In the genomic region with DNA sequence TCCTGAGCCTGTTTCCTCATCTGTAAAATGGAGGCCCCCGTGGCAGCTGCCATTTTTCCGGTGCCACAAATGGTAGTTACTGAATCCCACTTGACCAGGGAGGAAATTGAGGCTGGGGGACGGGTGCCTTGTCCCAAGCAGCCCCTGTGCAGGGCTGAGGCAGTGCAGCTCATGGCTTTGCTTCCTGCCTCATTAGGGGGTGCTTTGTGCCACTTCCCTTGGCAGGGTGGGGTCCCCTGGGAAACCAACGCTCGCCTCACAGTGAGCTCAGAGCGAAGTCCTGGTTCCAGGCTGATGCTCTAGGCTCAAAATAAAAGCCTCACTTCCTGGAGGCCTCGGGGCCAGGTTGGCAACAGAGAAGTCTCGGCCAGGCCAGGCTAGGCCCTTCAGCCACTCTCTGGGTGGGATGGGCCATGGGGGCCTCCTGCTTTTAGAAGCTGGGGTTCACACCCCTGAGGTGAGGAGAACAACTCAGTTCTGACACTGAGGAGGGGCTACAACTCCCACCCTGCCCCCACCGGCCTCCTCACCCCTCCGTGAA, we compare ENCODE assay signal across 13 cellular contexts. TPM values are rescaled to one million over a fixed set of nuclear protein-coding genes. Genes with fewer than 3 reads are reported as not detected.
DNase-seq lines count a peak whose midpoint lies in the region; ATAC-seq, FAIRE-seq and TF ChIP-seq lines count a peak whose summit lies in the region.
"Had no signal": no experiment of that assay in that cellular context is flagged by ENCODE, and none has a peak within 500 bp of the region (broad histone marks: within the 10 kb centered on the region; RNA-seq: fewer than 3 reads in every experiment).

No MANE protein-coding gene starts in this region.

- peak overlapping the region; percentile 86 to 99 for H3K4me3 Mint-ChIP-seq in activated T-cell treated with anti-CD3 and anti-CD28 coated beads, Interleukin-2, amount 50 U/mL, for 72 hours
- peak overlapping the region; percentile 81 for H3K4me3 Mint-ChIP-seq in natural killer cell

- no peak for FAIRE-seq in H54 (lab: Jason Lieb, UNC)
- FAIRE-seq: D721Med had no signal

- H3K36me3 Mint-ChIP-seq in activated T-cell treated with anti-CD3 and anti-CD28 coated beads, Interleukin-2, amount 50 U/mL, for 72 hours (ENCODE audit: insufficient read depth in 2 of 2): peaks cover 5 to 20% of the 10 kb centered on the region in 2 donors
- H3K36me3 Mint-ChIP-seq in natural killer cell: no peaks in the 10 kb centered on the region

- no peaks in the 10 kb centered on the region for H3K9me3 Mint-ChIP-seq in activated T-cell treated with anti-CD3 and anti-CD28 coated beads, Interleukin-2, amount 50 U/mL, for 72 hours
- no peaks in the 10 kb centered on the region for H3K9me3 Mint-ChIP-seq in natural killer cell

- H3K4me1 Mint-ChIP-seq in activated T-cell treated with anti-CD3 and anti-CD28 coated beads, Interleukin-2, amount 50 U/mL, for 72 hours (ENCODE audit: low read depth): peaks cover 99% of the 10 kb centered on the region
- peaks cover 93 to 96% of the 10 kb centered on the region in 2 donors for H3K4me1 Mint-ChIP-seq in natural killer cell

- TF ChIP-seq CTCF in GM12864 (IDR thresholded peaks at IDR 0.05; ENCODE audit: low read depth, low read length, missing control alignments) (no peak), natural killer cell (IDR thresholded peaks at IDR 0.05) (no peak), PC-9 (conservative IDR thresholded peaks at IDR 0.05) (no peak)

- H4K20me1 ChIP-seq in PC-9 (ENCODE audit: insufficient read depth): no peaks in the 10 kb centered on the region

- intact Hi-C loops in natural killer cell (cut with micrococcal nuclease): loop anchor here (10.0 kb wide), 1 partner anchor 554 kb away; no protein-coding TSS in a partner anchor
- intact Hi-C loops in PC-9 (cut with micrococcal nuclease; ENCODE audit: unreplicated experiment): no loop called here

- no peak overlapping the region for H3K4me2 ChIP-seq in PC-9

- no peaks in the 10 kb centered on the region for H3K9me2 ChIP-seq in PC-9 (ENCODE audit: insufficient read depth)

- BruUV-seq in PC-9 (replicated peaks; lab: Mats Ljungman, UMichigan): no TSS peak

- POLR2A ChIA-PET in PC-9 (lab: Charles Lee; ENCODE audit: unreplicated experiment): no interaction called here

- H2AFZ ChIP-seq in PC-9: no peak overlapping the region

- CTCF ChIA-PET in PC-9 (lab: Charles Lee): no interaction called here

- H3K27ac Mint-ChIP-seq in activated T-cell treated with anti-CD3 and anti-CD28 coated beads, Interleukin-2, amount 50 U/mL, for 72 hours: peak overlapping the region; percentile 98
- H3K27ac Mint-ChIP-seq in natural killer cell: peak overlapping the region; percentile 99 to 100

- H3K4me3 ChIP-seq in GM12864 (ENCODE audit: low read depth, low read length) (peak overlapping the region; percentile 92), PC-9 (no peak overlapping the region)
- H3K4me3 ChIP-seq: sigmoid colon had no signal

- peaks cover 12% of the 10 kb centered on the region; the same call in 1 of the 2 replicates for H3F3A ChIP-seq in PC-9 (ENCODE audit: insufficient read depth, low read depth)

- no peaks in the 10 kb centered on the region for H3K27me3 Mint-ChIP-seq in activated T-cell treated with anti-CD3 and anti-CD28 coated beads, Interleukin-2, amount 50 U/mL, for 72 hours (ENCODE audit: low read depth)
- no peaks in the 10 kb centered on the region for H3K27me3 Mint-ChIP-seq in natural killer cell (ENCODE audit: low read depth in 2 of 2)

- no peaks in the 10 kb centered on the region for H3K9me3 ChIP-seq in PC-9 (ENCODE audit: insufficient read depth, low read depth)
- H3K9me3 ChIP-seq: sigmoid colon had no signal

- peak; percentile 23 for ATAC-seq in HG02981 (IDR thresholded peaks at IDR 0.05; ENCODE audit: unreplicated experiment)
- ATAC-seq in activated T-cell treated with anti-CD3 and anti-CD28 coated beads, Interleukin-2, amount 50 U/mL, for 72 hours (replicated peaks in 1 of 2): no peak
- peak in 2 of 3 donors; percentile 9 to 14 for ATAC-seq in natural killer cell
- ATAC-seq: left lobe of liver had no signal

- H3K36me3 ChIP-seq in PC-9 (ENCODE audit: low read depth): no peaks in the 10 kb centered on the region
- H3K36me3 ChIP-seq: sigmoid colon had no signal

- H3K4me1 ChIP-seq in PC-9 (replicated peaks; ENCODE audit: insufficient read depth): peaks cover 40% of the 10 kb centered on the region
- H3K4me1 ChIP-seq: sigmoid colon had no signal

- no peak overlapping the region for H3K27ac ChIP-seq in PC-9

- no peaks in the 10 kb centered on the region for H3K27me3 ChIP-seq in PC-9 (ENCODE audit: insufficient read depth, low read depth)
- H3K27me3 ChIP-seq: sigmoid colon had no signal

- H3K79me2 ChIP-seq in PC-9 (ENCODE audit: low read depth): no peaks in the 10 kb centered on the region

- TF ChIP-seq POLR2A in H54 (IDR thresholded peaks at IDR 0.05; ENCODE audit: low read depth, low read length): no peak

- DNase-seq in GM12864 (ENCODE audit: low read depth) (no peak), natural killer cell (no peak), NCI-H526 (lab: John Stamatoyannopoulos, UW) (no peak), H54 (ENCODE audit: insufficient read length, low spot score) (no peak), PC-9 (no peak), NCI-H526 treated with DMSO at 0.1 percent for 48 hours (lab: John Stamatoyannopoulos, UW) (no peak)
- no peak for DNase-seq in activated T-cell treated with anti-CD3 and anti-CD28 coated beads, Interleukin-2, amount 50 U/mL, for 72 hours
- DNase-seq: NCI-H774, sigmoid colon had no signal

RNA-seq across cellular contexts. Expression of gene LAPTM5, which starts 6.8 kb away (rescaled TPM):
- total RNA-seq in activated T-cell treated with anti-CD3 and anti-CD28 coated beads, Interleukin-2, amount 50 U/mL, for 72 hours: 100 to 1,000 TPM; 220 to 281 TPM
- total RNA-seq in natural killer cell (100 to 1,000 TPM; 520 to 674 (median 533) TPM), PC-9 (2021) (4.0 and 5.0 TPM in 2 replicates)

RNA-seq across cellular contexts. Expression of gene MATN1, which starts 27.4 kb away (rescaled TPM):
- 1 to 10 TPM; 1.0 to 1.2 TPM for total RNA-seq in activated T-cell treated with anti-CD3 and anti-CD28 coated beads, Interleukin-2, amount 50 U/mL, for 72 hours
- total RNA-seq in natural killer cell (1 to 10 TPM in 2 of 3 donors, under 1 TPM in 1; 0.93 to 1.7 (median 1.2) TPM), PC-9 (2021) (0.37 and 0.50 TPM in 2 replicates)
- total RNA-seq: fibroblast of lung, left lobe of liver had no signal

Comparison
In these comparisons a context has a peak if more than half of its experiments do, and no peak if none do; other contexts are left out.
1. ATAC-seq: peak in HG02981 (single experiment) and natural killer cell (2 of 3); none in activated T-cell treated with anti-CD3 and anti-CD28 coated beads, Interleukin-2, amount 50 U/mL, for 72 hours (0 of 2).
2. RNA of gene LAPTM5, which starts 6.8 kb away (total RNA-seq): 520 to 674 TPM in natural killer cell and 220 to 281 TPM in activated T-cell treated with anti-CD3 and anti-CD28 coated beads, Interleukin-2, amount 50 U/mL, for 72 hours; 4.0 to 5.0 TPM in PC-9; every median in the first group is over 10 times any median in the second.